10 cellular contexts compared by ENCODE assay signal in genomic region chr9:92609142-92609500, GRCh38.
DNase-seq lines count a peak whose midpoint lies in the region; FAIRE-seq and TF ChIP-seq lines count a peak whose summit lies in the region.
"Had no signal": no experiment of that assay in that cellular context is flagged by ENCODE, and none has a peak within 500 bp of the region (broad histone marks: within the 10 kb centered on the region; RNA-seq: fewer than 3 reads in every experiment).

No MANE protein-coding gene starts in this region.

- POLR2A ChIA-PET in H1 (lab: Charles Lee; ENCODE audit: partially characterized antibody) = interaction anchor here (1.1 kb wide), 1 partner anchor 8 kb away, joined by 3 read pairs; no protein-coding TSS in a partner anchor

- H3K23me2 ChIP-seq in H1 (ENCODE audit: low read depth, low read length) = no peaks in the 10 kb centered on the region

- H3K9me3 Mint-ChIP-seq in nephron = peaks cover 8% of the 10 kb centered on the region

- H3K27me3 ChIP-seq in H1 (replicated peaks in 1 of 4; ENCODE audit: control insufficient read depth in 3 of 4, extremely low read depth in 1 of 4, insufficient read depth in 3 of 4, low read length in 3 of 4) (no peaks in the 10 kb centered on the region), adrenal gland (no peaks in the 10 kb centered on the region), spleen (replicated peaks in 1 of 7) (no peaks in the 10 kb centered on the region)

- CTCF ChIA-PET in H1 (lab: Charles Lee; ENCODE audit: partially characterized antibody) = interaction anchor here (0.7 to 1.8 kb wide), 4 partner anchors 25 to 182 kb away, joined by 3 to 10 read pairs (median 4); no protein-coding TSS in a partner anchor

- H3K4me1 ChIP-seq in H1 (replicated peaks in 1 of 4; ENCODE audit: control insufficient read depth in 3 of 4, insufficient read depth in 4 of 4, low read length in 3 of 4) = no peaks in the 10 kb centered on the region
- H3K4me1 ChIP-seq in adrenal gland (replicated peaks in 1 of 2) = peaks cover 0 to 11% of the 10 kb centered on the region in 2 donors
- H3K4me1 ChIP-seq in spleen = peaks cover 0 to 4% (median 0%) of the 10 kb centered on the region in 6 donors

- H2BK5ac ChIP-seq in H1 (ENCODE audit: low read depth, low read length) = no peak overlapping the region

- no peak overlapping the region for H3K9ac ChIP-seq in H1 (replicated peaks in 1 of 4; ENCODE audit: extremely low read depth in 1 of 4, low read depth in 3 of 4, low read length in 3 of 4)

- H3K56ac ChIP-seq in H1 (replicated peaks; ENCODE audit: insufficient read length, low read depth, low read length) = no peak overlapping the region

- no peak overlapping the region for H2AK5ac ChIP-seq in H1 (ENCODE audit: low read depth, low read length)

- no peaks in the 10 kb centered on the region for H4K20me1 ChIP-seq in H1 (replicated peaks in 1 of 2; ENCODE audit: control insufficient read depth in 1 of 2, insufficient read depth in 2 of 2, low read length in 2 of 2)

- no peak overlapping the region for H2BK15ac ChIP-seq in H1 (ENCODE audit: low read length)

- H3K27ac ChIP-seq in H1 (ENCODE audit: low read depth, low read length) (no peak overlapping the region), adrenal gland (peak overlapping the region in 2 of 5 donors; percentile 25 to 60), spleen (no peak overlapping the region)

- no peak overlapping the region for H2AFZ ChIP-seq in H1 (ENCODE audit: low read length)

- H3K79me2 ChIP-seq in H1 (ENCODE audit: control insufficient read depth in 1 of 2, insufficient read depth in 2 of 2, low read length in 2 of 2) = no peaks in the 10 kb centered on the region

- 82% methylated on average over 5 of the region's 5 CpGs; no CpG with 5 or more reads in 1 of the 2 experiments for WGBS in H1 (ENCODE audit: extremely low coverage in 1 of 2, insufficient coverage in 1 of 2, insufficient read length in 1 of 2, insufficient replicate concordance in 2 of 2, low coverage in 1 of 2, low lambda C conversion rate in 2 of 2, missing lambda C conversion rate in 1 of 2), 2 experiments
- 58 to 69% (median 63%) methylated on average over 4 to 5 of the region's 5 CpGs for WGBS in adrenal gland, 4 donors
- 73 to 84% (median 78%) methylated on average over 5 of the region's 5 CpGs for WGBS in spleen, 5 donors

- H3K36me3 ChIP-seq in H1 (ENCODE audit: control insufficient read depth in 2 of 4, insufficient read depth in 4 of 4, low read length in 3 of 4) (peaks cover 3 to 11% (median 6%) of the 10 kb centered on the region in 4 experiments; a peak in 6 of 8 replicates), adrenal gland (replicated peaks in 1 of 2) (peaks cover 0 to 14% of the 10 kb centered on the region in 2 donors), spleen (peaks cover 0 to 43% (median 28%) of the 10 kb centered on the region in 6 donors)

- H2BK12ac ChIP-seq in H1 (ENCODE audit: low read depth, low read length) = no peak overlapping the region

- no peaks in the 10 kb centered on the region for H3K27me3 Mint-ChIP-seq in nephron (ENCODE audit: low read depth)
- H3K27me3 Mint-ChIP-seq: activated naive CD8-positive, alpha-beta T cell; CD4-positive, CD25-positive, alpha-beta regulatory T cell had no signal

- H3K4me3 Mint-ChIP-seq in nephron = no peak overlapping the region
- H3K4me3 Mint-ChIP-seq: activated naive CD8-positive, alpha-beta T cell; CD4-positive, CD25-positive, alpha-beta regulatory T cell had no signal

- DNase-seq in AG08396 (ENCODE audit: low spot score) (peak; percentile 24), NCI-H187 (lab: John Stamatoyannopoulos, UW) (peak; percentile 31 to 54), H1 (ENCODE audit: low read depth in 1 of 2, low spot score in 2 of 2) (no peak), adrenal gland (no peak), erythroblast (lab: John Stamatoyannopoulos, UW) (no peak), spleen (no peak), activated gamma-delta T cell treated with Interleukin-2 at 50 U/mL for 16 hours (no peak)
- DNase-seq: CD4-positive, CD25-positive, alpha-beta regulatory T cell had no signal

- TF ChIP-seq POLR2A in H1 (IDR thresholded peaks at IDR 0.05; ENCODE audit: control extremely low read depth in 1 of 2, low read depth in 2 of 2, low read length in 2 of 2) (no peak), adrenal gland (IDR thresholded peaks at IDR 0.05) (no peak), erythroblast (IDR thresholded peaks at IDR 0.05; ENCODE audit: low read length) (no peak), spleen (IDR thresholded peaks at IDR 0.05) (no peak)

- no peak overlapping the region for H2BK20ac ChIP-seq in H1 (ENCODE audit: low read length)

- no peak overlapping the region for H3K14ac ChIP-seq in H1 (ENCODE audit: insufficient read length)

- peaks cover 20% of the 10 kb centered on the region for H3K36me3 Mint-ChIP-seq in nephron (ENCODE audit: low read depth)
- H3K36me3 Mint-ChIP-seq: activated naive CD8-positive, alpha-beta T cell had no signal

- H3K4me3 ChIP-seq in H1 (ENCODE audit: extremely low read depth in 1 of 4, insufficient read depth in 2 of 4, low read depth in 3 of 4, low read length in 4 of 4) (no peak overlapping the region), adrenal gland (no peak overlapping the region), spleen (no peak overlapping the region)

- H3K79me1 ChIP-seq in H1 (ENCODE audit: low read depth, low read length) = no peaks in the 10 kb centered on the region

- no peak overlapping the region for H4K91ac ChIP-seq in H1 (replicated peaks; ENCODE audit: insufficient read length, low read length)

- FAIRE-seq in H1 (lab: Jason Lieb, UNC) = no peak

- no peak for TF ChIP-seq EP300 in H1 (IDR thresholded peaks at IDR 0.05; ENCODE audit: borderline replicate concordance in 1 of 2, low read depth in 2 of 2, low read length in 2 of 2)

- H3K4me2 ChIP-seq in H1 (ENCODE audit: insufficient read depth in 1 of 2, low read depth in 2 of 2, low read length in 2 of 2) = no peak overlapping the region

- no peak overlapping the region for H2BK120ac ChIP-seq in H1 (replicated peaks; ENCODE audit: low read depth, low read length)

- H3K4me1 Mint-ChIP-seq in nephron = peaks cover 38% of the 10 kb centered on the region
- H3K4me1 Mint-ChIP-seq: CD4-positive, CD25-positive, alpha-beta regulatory T cell had no signal

- peak overlapping the region; percentile 70 to 83 (median 83) for H3K27ac Mint-ChIP-seq in nephron
- H3K27ac Mint-ChIP-seq: activated naive CD8-positive, alpha-beta T cell; CD4-positive, CD25-positive, alpha-beta regulatory T cell had no signal

- H3K4ac ChIP-seq in H1 (replicated peaks; ENCODE audit: insufficient read length, low read depth, low read length) = no peak overlapping the region

- H4K5ac ChIP-seq in H1 (ENCODE audit: insufficient read length, low read depth, low read length) = no peak overlapping the region

- intact Hi-C loops in adrenal gland (cut with DNase I) = no loop called here
- intact Hi-C loops in spleen (cut with DNase I; ENCODE audit: low total_unique reads) = no loop called here

- TF ChIP-seq CTCF in H1 (IDR thresholded peaks at IDR 0.05; ENCODE audit: control extremely low read depth in 1 of 3, insufficient read depth in 1 of 3, low read depth in 1 of 3, low read length in 3 of 3) (no peak), nephron (IDR thresholded peaks at IDR 0.05; ENCODE audit: unreplicated experiment in 3 of 3) (no peak), adrenal gland (IDR thresholded peaks at IDR 0.05) (no peak), spleen (IDR thresholded peaks at IDR 0.05 in 8 of 11, conservative IDR thresholded peaks at IDR 0.05 in 3 of 11) (no peak)

- H3K18ac ChIP-seq in H1 (ENCODE audit: extremely low read depth, low read length) = no peak overlapping the region

- H3K9me3 ChIP-seq in H1 (ENCODE audit: insufficient read depth in 2 of 2, low read depth in 1 of 2, low read length in 1 of 2) (peaks cover 0 to 4% of the 10 kb centered on the region in 2 experiments; a peak in 1 of 4 replicates), adrenal gland (replicated peaks in 1 of 3) (no peaks in the 10 kb centered on the region), spleen (peaks cover 0 to 19% (median 14%) of the 10 kb centered on the region in 8 donors)

- H3K23ac ChIP-seq in H1 (ENCODE audit: insufficient read length) = no peak overlapping the region

- H4K8ac ChIP-seq in H1 (ENCODE audit: extremely low read depth, insufficient read depth, low read length) = peak overlapping the region; percentile 78

- no peak for TF ChIP-seq RAD21 in H1 (IDR thresholded peaks at IDR 0.05 in 1 of 2, conservative IDR thresholded peaks at IDR 0.05 in 1 of 2; ENCODE audit: low read depth in 2 of 2, low read length in 2 of 2)

TF ChIP-seq in H1, 55 proteins besides CTCF, POLR2A, EP300 and RAD21 (continues in another document):
- no peak for TF ChIP-seq ZNF274 (IDR thresholded peaks at IDR 0.05; ENCODE audit: borderline replicate concordance, extremely low read depth, low read length)
- no peak for TF ChIP-seq CBX5 (IDR thresholded peaks at IDR 0.05; ENCODE audit: low read depth, low read length)
- TF ChIP-seq, protein P1, sequence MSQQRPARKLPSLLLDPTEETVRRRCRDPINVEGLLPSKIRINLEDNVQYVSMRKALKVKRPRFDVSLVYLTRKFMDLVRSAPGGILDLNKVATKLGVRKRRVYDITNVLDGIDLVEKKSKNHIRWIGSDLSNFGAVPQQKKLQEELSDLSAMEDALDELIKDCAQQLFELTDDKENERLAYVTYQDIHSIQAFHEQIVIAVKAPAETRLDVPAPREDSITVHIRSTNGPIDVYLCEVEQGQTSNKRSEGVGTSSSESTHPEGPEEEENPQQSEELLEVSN (IDR thresholded peaks at IDR 0.05) = no peak
- no peak for TF ChIP-seq CBX8 (IDR thresholded peaks at IDR 0.05; ENCODE audit: borderline replicate concordance, low read depth, low read length)
- no peak for TF ChIP-seq RFX5 (IDR thresholded peaks at IDR 0.05; ENCODE audit: borderline replicate concordance, low read depth, low read length)
- TF ChIP-seq JUN (IDR thresholded peaks at IDR 0.05; ENCODE audit: low read depth, low read length) = no peak
- TF ChIP-seq NRF1 (IDR thresholded peaks at IDR 0.05; ENCODE audit: low read depth, low read length) = no peak
- TF ChIP-seq BACH1 (IDR thresholded peaks at IDR 0.05; ENCODE audit: low read length) = no peak
- TF ChIP-seq EGR1 (IDR thresholded peaks at IDR 0.05; ENCODE audit: borderline replicate concordance, low read depth, low read length) = no peak
- TF ChIP-seq TEAD4 (IDR thresholded peaks at IDR 0.05; ENCODE audit: low read depth, low read length) = no peak
- TF ChIP-seq ASH2L (IDR thresholded peaks at IDR 0.05; ENCODE audit: low read length) = no peak
- no peak for TF ChIP-seq KDM1A (IDR thresholded peaks at IDR 0.05; ENCODE audit: borderline replicate concordance, low read length)
- no peak for TF ChIP-seq KDM5A (IDR thresholded peaks at IDR 0.05; ENCODE audit: low read length)
- TF ChIP-seq CREB1 (IDR thresholded peaks at IDR 0.05) = no peak

Comparison
In these comparisons a context has a peak if more than half of its experiments do, and no peak if none do; other contexts are left out.
1. DNase-seq: peak in AG08396 (single experiment) and NCI-H187 (2 of 2); none in H1 (0 of 2), adrenal gland (0 of 7), erythroblast (0 of 2), spleen (single experiment) and activated gamma-delta T cell treated with Interleukin-2 at 50 U/mL for 16 hours (single experiment).